16 cellular contexts compared by ENCODE assay signal in the genomic region with DNA sequence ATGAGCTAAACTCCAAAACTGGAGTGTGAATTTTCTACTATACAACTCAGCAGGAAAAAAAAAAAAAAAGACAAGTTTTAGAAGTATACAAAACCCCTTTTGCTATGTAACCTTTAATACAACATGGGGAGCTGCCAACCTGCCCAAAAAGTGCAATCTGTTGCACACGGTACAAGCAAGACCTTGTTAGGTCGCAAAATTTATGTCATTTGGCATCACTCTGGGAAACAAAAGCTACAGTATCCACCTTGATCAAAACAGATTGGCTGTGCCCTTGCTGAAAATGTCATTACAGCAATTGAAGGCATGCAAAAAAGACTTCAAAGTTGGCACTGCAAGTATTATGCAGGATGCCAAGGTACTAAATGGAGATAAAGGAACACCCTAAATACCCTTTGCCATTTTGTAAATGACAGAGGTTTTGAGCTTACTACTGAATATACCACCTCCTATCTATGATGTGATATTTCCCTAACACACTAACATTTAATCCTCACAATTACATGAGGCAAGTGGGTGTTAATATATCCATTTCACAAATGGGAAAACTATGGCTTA.
DNase-seq lines count a peak whose midpoint lies in the region; ATAC-seq, FAIRE-seq and TF ChIP-seq lines count a peak whose summit lies in the region.
"Had no signal": no experiment of that assay in that cellular context is flagged by ENCODE, and none has a peak within 500 bp of the region (broad histone marks: within the 10 kb centered on the region; RNA-seq: fewer than 3 reads in every experiment).

No MANE protein-coding gene starts in this region.

- H3K27me3 ChIP-seq in right cardiac atrium (ENCODE audit: control insufficient read depth, insufficient read depth) (no peaks in the 10 kb centered on the region), heart right ventricle (no peaks in the 10 kb centered on the region)
- H3K27me3 ChIP-seq: BLaER1 had no signal

- 77% methylated on average over 2 of the region's 2 CpGs for WGBS in right cardiac atrium
- WGBS in heart right ventricle, 2 donors: 44 to 84% methylated on average over 2 of the region's 2 CpGs

- H3K4me3 ChIP-seq in right cardiac atrium (ENCODE audit: low read length) (no peak overlapping the region), heart right ventricle (no peak overlapping the region)
- H3K4me3 ChIP-seq: BLaER1 had no signal

- H3K27ac ChIP-seq in right cardiac atrium (ENCODE audit: low read length) (no peak overlapping the region), heart right ventricle (peak overlapping the region in 3 of 10 donors; percentile 24 to 53 (median 47))
- H3K27ac ChIP-seq: BLaER1, HL-60 had no signal

- no peak for TF ChIP-seq POLR2A in GM12892 (IDR thresholded peaks at IDR 0.05; ENCODE audit: low read depth, low read length)

- TF ChIP-seq CTCF in heart right ventricle (IDR thresholded peaks at IDR 0.05): no peak

- intact Hi-C loops in Right ventricle myocardium inferior (cut with DNase I): loop anchor here (5.0 kb wide), 1 partner anchor 150 kb away; a partner anchor contains a TSS
- intact Hi-C loops in right cardiac atrium (cut with DNase I): no loop called here
- intact Hi-C loops in heart right ventricle (cut with DNase I): no loop called here

- no peaks in the 10 kb centered on the region for H3K4me1 ChIP-seq in right cardiac atrium (ENCODE audit: control insufficient read depth, insufficient read depth, low read length)
- peaks cover 0 to 28% (median 5%) of the 10 kb centered on the region in 9 donors for H3K4me1 ChIP-seq in heart right ventricle

- peaks cover 0 to 41% (median 18%) of the 10 kb centered on the region in 9 donors for H3K36me3 ChIP-seq in heart right ventricle

- H3K9me3 ChIP-seq in right cardiac atrium (ENCODE audit: control insufficient read depth, low read length) (no peaks in the 10 kb centered on the region), heart right ventricle (no peaks in the 10 kb centered on the region)
- H3K9me3 ChIP-seq: BLaER1 had no signal

- ATAC-seq in Right ventricle myocardium inferior: peak; percentile 43
- ATAC-seq in right cardiac atrium: no peak
- peak in 5 of 8 donors; percentile 31 to 64 (median 58) for ATAC-seq in heart right ventricle

- peak; percentile 64 for FAIRE-seq in GM12892 (lab: Jason Lieb, UNC)
- FAIRE-seq: H54 had no signal

- no peak for DNase-seq in Right ventricle myocardium inferior (ENCODE audit: missing footprints)
- no peak for DNase-seq in right cardiac atrium
- no peak for DNase-seq in GM12892 (ENCODE audit: insufficient read length)
- no peak for DNase-seq in heart right ventricle
- DNase-seq in kidney glomerular epithelial cell (lab: John Stamatoyannopoulos, UW): no peak
- DNase-seq in effector CD4-positive, alpha-beta T cell: no peak
- DNase-seq in NOMO-1 treated with dmso at 0.1 percent for 144 hours (lab: John Stamatoyannopoulos, UW; ENCODE audit: unreplicated experiment): no peak
- DNase-seq: 8988T; CD4-positive, alpha-beta memory T cell; DMS79 treated with DMSO at 0.1 percent for 48 hours; GF-D8; HCEC 1CT; IMR-90 had no signal

Comparison
In these comparisons a context has a peak if more than half of its experiments do, and no peak if none do; other contexts are left out.
1. ATAC-seq: peak in Right ventricle myocardium inferior (single experiment) and heart right ventricle (5 of 8); none in right cardiac atrium (0 of 2).